ENCODE assay signal across 27 cellular contexts in the genomic region with DNA sequence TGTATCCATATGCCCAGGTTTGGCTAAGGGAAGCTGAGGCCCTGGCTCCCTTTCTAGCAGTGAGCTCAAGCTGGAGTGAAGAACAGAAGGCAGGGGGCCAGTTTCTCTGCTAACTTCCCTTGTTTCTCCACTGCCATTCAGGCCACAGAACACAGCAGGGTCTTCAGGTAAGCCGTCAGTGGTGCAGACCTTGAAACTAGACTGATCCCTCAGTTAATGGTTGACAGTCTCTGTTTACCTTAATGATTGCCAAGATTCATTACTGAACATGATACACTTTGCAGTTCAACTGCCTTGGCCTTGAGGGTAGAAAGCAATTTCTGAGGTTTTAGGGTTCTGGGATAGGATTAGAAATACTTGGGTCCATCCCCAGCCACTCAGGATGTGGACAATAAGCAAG. TPM values are rescaled to one million over a fixed set of nuclear protein-coding genes. Genes with fewer than 3 reads are reported as not detected.
"Had no signal": no experiment of that assay in that cellular context is flagged by ENCODE, and none has a peak within 500 bp of the region (broad histone marks: within the 10 kb centered on the region; RNA-seq: fewer than 3 reads in every experiment).

No MANE protein-coding gene starts in this region.

- H3K27ac ChIP-seq: adrenal gland, breast epithelium, SJSA1 had no signal

- H3K27me3 ChIP-seq: SJSA1 had no signal

- ATAC-seq: activated T-helper 17 cell treated with anti-CD3 and anti-CD28 coated beads, Interleukin-2, amount 50 U/mL, for 72 hours; PC-3; SK-N-SH treated with all-trans-retinoic acid at 6 μM for 48 hours had no signal

- H3K9me3 ChIP-seq: adrenal gland, breast epithelium, SJSA1 had no signal

- H3K4me1 ChIP-seq: adrenal gland, breast epithelium, SJSA1 had no signal

- DNase-seq: activated CD4-positive, alpha-beta memory T cell treated with anti-CD3 and anti-CD28 coated beads for 36 hours; activated CD4-positive, alpha-beta T cell treated with anti-CD3 and anti-CD28 coated beads, Interleukin-2, amount 10 ng/mL, durations not matched to agents 7 days and 5 days; activated CD4-positive, CD25-positive, alpha-beta regulatory T cell; activated gamma-delta T cell; activated naive CD4-positive, alpha-beta T cell treated with anti-CD3 and anti-CD28 coated beads, Interleukin-2, amount 10 ng/mL, durations not matched to agents 7 days and 5 days; activated naive CD8-positive, alpha-beta T cell treated with anti-CD3 and anti-CD28 coated beads, Interleukin-2, amount 10 ng/mL, durations not matched to agents 7 days and 5 days; activated T-cell treated with anti-CD3 and anti-CD28 coated beads for 4 hours; activated T-cell treated with anti-CD3 and anti-CD28 coated beads, Interleukin-2, amount 50 U/mL, for 48 hours; adrenal gland; Kasumi-1; NCI-H1105 treated with DMSO at 0.1 percent for 48 hours; NCI-H146; NCI-H187 treated with DMSO at 0.1 percent for 48 hours; NCI-H2081 treated with DMSO at 0.1 percent for 48 hours; NCI-H446; NCI-H524; NCI-H748 treated with DMSO at 0.1 percent for 48 hours; PC-3; SHP77; SW 1271 had no signal

- H3K4me3 ChIP-seq: adrenal gland, breast epithelium, SJSA1 had no signal

- H3K36me3 ChIP-seq: adrenal gland, breast epithelium, SJSA1 had no signal

RNA-seq across cellular contexts. Expression of a gene that starts 8.9 kb away (rescaled TPM):
- total RNA-seq: activated CD4-positive, alpha-beta memory T cell treated with anti-CD3 and anti-CD28 coated beads for 36 hours; activated CD4-positive, alpha-beta T cell treated with anti-CD3 and anti-CD28 coated beads, Interleukin-2, amount 10 ng/mL, durations not matched to agents 7 days and 5 days; activated CD8-positive, alpha-beta memory T cell treated with anti-CD3 and anti-CD28 coated beads for 36 hours; cerebellum; PC-3; SJSA1; T-helper 1 cell treated with Interleukin-12 subunit alpha and Interleukin-12 subunit beta and Interleukin-4 antibody, amounts not matched to agents 30 ng/mL and 1 ng/mL, for 36 hours had no signal
- polyA plus RNA-seq: adrenal gland had no signal
